Comparison of ENCODE assay signal across 17 cellular contexts in genomic region chr7:103637080-103637479, GRCh38.
A peak's percentile ranks its signal among the peaks of the same experiment; 100 is the strongest.
DNase-seq lines count a peak whose midpoint lies in the region; ATAC-seq and TF ChIP-seq lines count a peak whose summit lies in the region.
"Had no signal": no experiment of that assay in that cellular context is flagged by ENCODE, and none has a peak within 500 bp of the region (broad histone marks: within the 10 kb centered on the region; RNA-seq: fewer than 3 reads in every experiment).

No MANE protein-coding gene starts in this region.

- no peak for ATAC-seq in GM18519 (IDR thresholded peaks at IDR 0.05; ENCODE audit: low FRiP score, unreplicated experiment)
- ATAC-seq in HG02840 (IDR thresholded peaks at IDR 0.05; ENCODE audit: low FRiP score, unreplicated experiment): no peak
- ATAC-seq in HG03135 (IDR thresholded peaks at IDR 0.05; ENCODE audit: unreplicated experiment): no peak
- ATAC-seq: HCT116, heart left ventricle had no signal

- in situ Hi-C loops in brain microvascular endothelial cell (cut with HindIII; ENCODE audit: low pct_ligation_motif_present, low sequenced_read_pairs): no loop called here

- no peaks in the 10 kb centered on the region for H3K36me3 ChIP-seq in brain microvascular endothelial cell (replicated peaks)
- H3K36me3 ChIP-seq: adrenal gland, heart left ventricle, left ventricle myocardium inferior had no signal

- H3K27ac ChIP-seq in brain microvascular endothelial cell: peak overlapping the region; percentile 86
- H3K27ac ChIP-seq: adrenal gland, heart left ventricle, left ventricle myocardium inferior had no signal

- no peak for TF ChIP-seq CTCF in AG09309 (IDR thresholded peaks at IDR 0.05; ENCODE audit: control insufficient read depth, insufficient read depth, low read depth, low read length, missing control alignments)
- no peak for TF ChIP-seq CTCF in brain microvascular endothelial cell (IDR thresholded peaks at IDR 0.05; ENCODE audit: low read depth, low read length, missing control alignments)

- DNase-seq in AG09309 (ENCODE audit: low read depth) (peak; percentile 51), HPDE6-E6E7 (ENCODE audit: extremely low spot score) (peak; percentile 25), brain microvascular endothelial cell (peak; percentile 85), iris pigment epithelial cell (ENCODE audit: low read depth) (peak; percentile 95)
- no peak for DNase-seq in activated T-cell treated with anti-CD3 and anti-CD28 coated beads, Interleukin-2, amount 50 U/mL, for 48 hours
- DNase-seq: activated CD4-positive, alpha-beta T cell treated with anti-CD3 and anti-CD28 coated beads for 1 hour; activated T-cell treated with anti-CD3 and anti-CD28 coated beads for 4 hours; adrenal gland; CD4-positive, alpha-beta T cell; heart left ventricle; left ventricle myocardium inferior; NCI-H1048; NCI-H2171 treated with DMSO at 0.1 percent for 48 hours had no signal

- H3K4me3 ChIP-seq in AG09309 (ENCODE audit: control insufficient read depth, low read depth, low read length): no peak overlapping the region
- no peak overlapping the region for H3K4me3 ChIP-seq in brain microvascular endothelial cell (ENCODE audit: low read depth, low read length)
- H3K4me3 ChIP-seq: adrenal gland, heart left ventricle, left ventricle myocardium inferior had no signal

- H3K27me3 ChIP-seq in brain microvascular endothelial cell (replicated peaks): no peaks in the 10 kb centered on the region
- H3K27me3 ChIP-seq: adrenal gland, heart left ventricle had no signal

Comparison
In these comparisons a context has a peak if more than half of its experiments do, and no peak if none do; other contexts are left out.
1. DNase-seq: peak in AG09309 (single experiment), HPDE6-E6E7 (single experiment), brain microvascular endothelial cell (single experiment) and iris pigment epithelial cell (single experiment); none in activated T-cell treated with anti-CD3 and anti-CD28 coated beads, Interleukin-2, amount 50 U/mL, for 48 hours (0 of 2).